ENCODE assay signal across 1 cellular context in genomic region chr22:40560994-40561515, GRCh38.
TF ChIP-seq lines count a peak whose summit lies in the region.

No MANE protein-coding gene starts in this region.

TF ChIP-seq in HEK293, 187 proteins besides CTCF, POLR2A, EP300 and RAD21:
- TF ChIP-seq ZNF132 (tag by site-specific recombination; IDR thresholded peaks at IDR 0.05; ENCODE audit: borderline replicate concordance) (no peak), ZNF629 (tag by site-specific recombination; IDR thresholded peaks at IDR 0.05) (no peak), SALL2 (tag by site-specific recombination; IDR thresholded peaks at IDR 0.05; ENCODE audit: borderline replicate concordance) (no peak), ZBTB11 (tag by site-specific recombination; conservative IDR thresholded peaks at IDR 0.05; ENCODE audit: low read depth) (no peak), ZBTB49 (tag by site-specific recombination; IDR thresholded peaks at IDR 0.05; ENCODE audit: low read depth) (no peak), ZFHX2 (tag by site-specific recombination; conservative IDR thresholded peaks at IDR 0.05) (peak; percentile 68), ZNF148 (tag by site-specific recombination; IDR thresholded peaks at IDR 0.05; ENCODE audit: borderline replicate concordance) (no peak), ZNF426 (tag by site-specific recombination; IDR thresholded peaks at IDR 0.05) (no peak), ZNF274 (IDR thresholded peaks at IDR 0.05; ENCODE audit: low read length) (no peak), ZNF274 (tag by site-specific recombination; IDR thresholded peaks at IDR 0.05; ENCODE audit: borderline replicate concordance) (no peak), EGR2 (tag by site-specific recombination; IDR thresholded peaks at IDR 0.05; ENCODE audit: low read depth) (peak; percentile 64), ZBTB6 (tag by site-specific recombination; IDR thresholded peaks at IDR 0.05) (no peak), ZNF133 (tag by site-specific recombination; IDR thresholded peaks at IDR 0.05) (no peak), PRDM6 (tag by site-specific recombination; IDR thresholded peaks at IDR 0.05) (no peak), ZNF623 (tag by site-specific recombination; IDR thresholded peaks at IDR 0.05) (no peak), ZNF785 (tag by site-specific recombination; IDR thresholded peaks at IDR 0.05) (no peak), ZNF19 (tag by site-specific recombination; IDR thresholded peaks at IDR 0.05; ENCODE audit: low read depth) (no peak), ZNF26 (tag by site-specific recombination; IDR thresholded peaks at IDR 0.05) (no peak)
